In genomic region chr7:19930851-19931250, GRCh38 we compare ENCODE assay signal across 15 cellular contexts.
DNase-seq lines count a peak whose midpoint lies in the region; FAIRE-seq and TF ChIP-seq lines count a peak whose summit lies in the region.
"Had no signal": no experiment of that assay in that cellular context is flagged by ENCODE, and none has a peak within 500 bp of the region (broad histone marks: within the 10 kb centered on the region; RNA-seq: fewer than 3 reads in every experiment).

No MANE protein-coding gene starts in this region.

- peaks cover 18% of the 10 kb centered on the region for H3K9me3 ChIP-seq in PC-9 (ENCODE audit: insufficient read depth, low read depth)
- H3K9me3 ChIP-seq: BE2C had no signal

- no peaks in the 10 kb centered on the region for H3K4me1 ChIP-seq in PC-9 (replicated peaks; ENCODE audit: insufficient read depth)
- H3K4me1 ChIP-seq: BE2C had no signal

- no peaks in the 10 kb centered on the region for H4K20me1 ChIP-seq in PC-9 (ENCODE audit: insufficient read depth)

- 0 out of 2 replicates have a peak, but pooled peaks cover 3% of the 10 kb centered on the region for H3K36me3 ChIP-seq in PC-9 (ENCODE audit: low read depth)
- H3K36me3 ChIP-seq: BE2C had no signal

- intact Hi-C loops in PC-9 (cut with micrococcal nuclease; ENCODE audit: unreplicated experiment): no loop called here

- H2AFZ ChIP-seq in PC-9: 0 out of 2 replicates have a peak overlapping the region, but pooled peaks have one; percentile 23

- no peaks in the 10 kb centered on the region for H3K79me2 ChIP-seq in PC-9 (ENCODE audit: low read depth)

- TF ChIP-seq CTCF in D721Med (IDR thresholded peaks at IDR 0.05; ENCODE audit: insufficient read depth, missing control alignments) (no peak), PC-9 (conservative IDR thresholded peaks at IDR 0.05) (no peak), foreskin fibroblast (IDR thresholded peaks at IDR 0.05; ENCODE audit: low read depth, low read length) (no peak)

- DNase-seq in D721Med (ENCODE audit: insufficient read length, low spot score): no peak
- DNase-seq in PC-9: no peak
- DNase-seq in epithelial cell of prostate (ENCODE audit: low read depth, low spot score): no peak
- DNase-seq in stromal cell of bone marrow (ENCODE audit: low read depth): peak; percentile 13
- no peak for DNase-seq in foreskin fibroblast
- DNase-seq in AG20443 (ENCODE audit: low spot score): no peak
- no peak for DNase-seq in activated T-cell treated with anti-CD3 and anti-CD28 coated beads, Interleukin-2, amount 50 U/mL, for 1 hour
- DNase-seq: BE2C; CD8-positive, alpha-beta T cell; COR-L47; DND-41; GDM1; H7 had no signal

- no peaks in the 10 kb centered on the region for H3K27me3 ChIP-seq in PC-9 (ENCODE audit: insufficient read depth, low read depth)
- H3K27me3 ChIP-seq: BE2C had no signal

- CTCF ChIA-PET in PC-9 (lab: Charles Lee): no interaction called here

- POLR2A ChIA-PET in PC-9 (lab: Charles Lee; ENCODE audit: unreplicated experiment): no interaction called here

- no peaks in the 10 kb centered on the region for H3F3A ChIP-seq in PC-9 (ENCODE audit: insufficient read depth, low read depth)

- no peak overlapping the region for H3K4me2 ChIP-seq in PC-9

- H3K27ac ChIP-seq in PC-9 (no peak overlapping the region), epithelial cell of prostate (peak overlapping the region; percentile 52)
- H3K27ac ChIP-seq: HL-60 had no signal

- peak; percentile 16 for FAIRE-seq in D721Med (lab: Jason Lieb, UNC)
- FAIRE-seq: GM12892 had no signal

- H3K4me3 ChIP-seq in PC-9: no peak overlapping the region
- H3K4me3 ChIP-seq in foreskin fibroblast (ENCODE audit: low read depth in 1 of 2, low read length in 2 of 2): no peak overlapping the region

- no TSS peak for BruUV-seq in PC-9 (replicated peaks; lab: Mats Ljungman, UMichigan)

- H3K9me2 ChIP-seq in PC-9 (ENCODE audit: insufficient read depth): no peaks in the 10 kb centered on the region
